8 cellular contexts compared by ENCODE assay signal in genomic region chr1:43651188-43651587, GRCh38. TPM values are rescaled to one million over a fixed set of nuclear protein-coding genes. Genes with fewer than 3 reads are reported as not detected.
DNase-seq lines count a peak whose midpoint lies in the region; ATAC-seq and TF ChIP-seq lines count a peak whose summit lies in the region.

No MANE protein-coding gene starts in this region.

- peaks cover 28 to 32% of the 10 kb centered on the region in 2 experiments for H3K36me3 ChIP-seq in SK-N-SH (replicated peaks in 1 of 2; ENCODE audit: control insufficient read depth in 1 of 2, insufficient read depth in 2 of 2, low read length in 1 of 2)
- H3K36me3 ChIP-seq in iPS-18a (ENCODE audit: control insufficient read depth, low read depth, low read length), result peaks cover 27% of the 10 kb centered on the region
- peaks cover 21 to 34% (median 32%) of the 10 kb centered on the region in 4 donors for H3K36me3 ChIP-seq in stomach

- TF ChIP-seq EP300 in SK-N-SH (IDR thresholded peaks at IDR 0.05; ENCODE audit: borderline replicate concordance in 1 of 2, low read depth in 1 of 2, low read length in 1 of 2) (no peak), stomach (IDR thresholded peaks at IDR 0.05) (no peak)

- H4K20me1 ChIP-seq in SK-N-SH (ENCODE audit: insufficient read depth), result peaks cover 35% of the 10 kb centered on the region

- H3K4me3 ChIP-seq in SK-N-SH (ENCODE audit: low read depth in 2 of 2, low read length in 1 of 2), result peak overlapping the region; percentile 85 to 92
- H3K4me3 ChIP-seq in iPS-18a (ENCODE audit: low read length), result peak overlapping the region; percentile 98
- H3K4me3 ChIP-seq in stomach, result peak overlapping the region; percentile 71 to 83 (median 76)

- peaks cover 37% of the 10 kb centered on the region for H3K4me1 Mint-ChIP-seq in activated CD4-positive, alpha-beta memory T cell treated with anti-CD3 and anti-CD28 coated beads, Interleukin-2, amount 10 ng/mL, durations not matched to agents 7 days and 5 days

- no peaks in the 10 kb centered on the region for H3K9me3 Mint-ChIP-seq in activated CD4-positive, alpha-beta memory T cell treated with anti-CD3 and anti-CD28 coated beads, Interleukin-2, amount 10 ng/mL, durations not matched to agents 7 days and 5 days

- TF ChIP-seq RAD21 in SK-N-SH (IDR thresholded peaks at IDR 0.05; ENCODE audit: low read length), result no peak

- peak overlapping the region; percentile 99 for H3K4me3 Mint-ChIP-seq in activated CD4-positive, alpha-beta memory T cell treated with anti-CD3 and anti-CD28 coated beads, Interleukin-2, amount 10 ng/mL, durations not matched to agents 7 days and 5 days

- POLR2A ChIA-PET in SK-N-SH (lab: Yijun Ruan, JAX), result interaction anchor here (0.8 to 1.9 kb wide), 9 partner anchors 9 to 261 kb away, joined by 3 to 11 read pairs (median 4); partner anchors contain the start of genes MED8 and SZT2
- POLR2A ChIA-PET in activated CD4-positive, alpha-beta memory T cell treated with anti-CD3 and anti-CD28 coated beads, Interleukin-2, amount 10 ng/mL, durations not matched to agents 7 days and 5 days (lab: Charles Lee), result interaction anchor here (1.0 to 5.2 kb wide), 10 partner anchors 8 to 981 kb away, joined by 3 to 64 read pairs (median 11); partner anchors contain the start of genes ARTN, ATP6V0B, IPO13 and MED8

- WGBS in SK-N-SH (ENCODE audit: low lambda C conversion rate), result 38% methylated on average over 6 of the region's 6 CpGs
- 16 to 45% (median 22%) methylated on average over 6 of the region's 6 CpGs for WGBS in stomach, 5 donors

- no peak overlapping the region for H2AFZ ChIP-seq in SK-N-SH (ENCODE audit: low read depth)

- intact Hi-C loops in stomach (cut with DNase I; ENCODE audit: low total_unique reads), result no loop called here

- no peaks in the 10 kb centered on the region for H3K9me3 ChIP-seq in SK-N-SH
- no peaks in the 10 kb centered on the region for H3K9me3 ChIP-seq in iPS-18a (ENCODE audit: control insufficient read depth, low read depth, low read length)
- no peaks in the 10 kb centered on the region for H3K9me3 ChIP-seq in stomach

- peak overlapping the region; percentile 98 for H3K4me2 ChIP-seq in SK-N-SH

- ATAC-seq in SK-N-SH treated with all-trans-retinoic acid at 6 μM for 48 hours (no peak), HG02763 (IDR thresholded peaks at IDR 0.05; ENCODE audit: unreplicated experiment) (no peak), GM21576 (IDR thresholded peaks at IDR 0.05; ENCODE audit: unreplicated experiment) (no peak)

- peaks cover 49% of the 10 kb centered on the region for H3K79me2 ChIP-seq in SK-N-SH (ENCODE audit: insufficient read depth)

- CTCF ChIA-PET in SK-N-SH (lab: Yijun Ruan, JAX), result interaction anchor here (0.7 to 2.3 kb wide), 9 partner anchors 9 to 396 kb away, joined by 3 to 16 read pairs (median 4); partner anchors contain the start of gene PTPRF
- CTCF ChIA-PET in activated CD4-positive, alpha-beta memory T cell treated with anti-CD3 and anti-CD28 coated beads, Interleukin-2, amount 10 ng/mL, durations not matched to agents 7 days and 5 days (lab: Charles Lee), result interaction anchor here (1.0 to 3.2 kb wide), 7 partner anchors 10 to 284 kb away, joined by 3 to 11 read pairs (median 6); partner anchors contain the start of genes PTPRF and ST3GAL3

- H3K9ac ChIP-seq in SK-N-SH (peak overlapping the region; percentile 83), iPS-18a (ENCODE audit: low read length) (peak overlapping the region; percentile 93)

- no peak for DNase-seq in SK-N-SH
- DNase-seq in activated CD4-positive, alpha-beta memory T cell treated with anti-CD3 and anti-CD28 coated beads, Interleukin-2, amount 10 ng/mL, durations not matched to agents 7 days and 5 days, result no peak
- DNase-seq in stomach, result no peak
- DNase-seq in Ammon's horn (ENCODE audit: low spot score), result no peak

- TF ChIP-seq POLR2A in stomach (IDR thresholded peaks at IDR 0.05), result no peak

- peaks cover 31% of the 10 kb centered on the region for H3K36me3 Mint-ChIP-seq in activated CD4-positive, alpha-beta memory T cell treated with anti-CD3 and anti-CD28 coated beads, Interleukin-2, amount 10 ng/mL, durations not matched to agents 7 days and 5 days (ENCODE audit: low read depth)

- H3K27ac ChIP-seq in SK-N-SH (ENCODE audit: low read depth in 2 of 2, low read length in 1 of 2), result peak overlapping the region in 1 of 2 experiments; percentile 89; a peak in 2 of 4 replicates
- no peak overlapping the region for H3K27ac ChIP-seq in iPS-18a (ENCODE audit: low read length)
- H3K27ac ChIP-seq in stomach, result peak overlapping the region; percentile 58 to 99 (median 96)

- no peak for TF ChIP-seq CTCF in SK-N-SH (IDR thresholded peaks at IDR 0.05)
- TF ChIP-seq CTCF in stomach (IDR thresholded peaks at IDR 0.05), result no peak

- no peaks in the 10 kb centered on the region for H3K9me2 ChIP-seq in SK-N-SH

- H3K4me1 ChIP-seq in SK-N-SH (ENCODE audit: control insufficient read depth in 1 of 2, insufficient read depth in 2 of 2, low read depth in 1 of 2, low read length in 1 of 2) (peaks cover 0 to 10% of the 10 kb centered on the region in 2 experiments; a peak in 2 of 4 replicates), iPS-18a (ENCODE audit: control insufficient read depth, low read depth, low read length) (peaks cover 18% of the 10 kb centered on the region), stomach (peaks cover 16 to 49% (median 31%) of the 10 kb centered on the region in 4 donors)

- H3K27ac Mint-ChIP-seq in activated CD4-positive, alpha-beta memory T cell treated with anti-CD3 and anti-CD28 coated beads, Interleukin-2, amount 10 ng/mL, durations not matched to agents 7 days and 5 days, result no peak overlapping the region

- H3K27me3 ChIP-seq in SK-N-SH (ENCODE audit: insufficient read depth) (no peaks in the 10 kb centered on the region), iPS-18a (ENCODE audit: control insufficient read depth, insufficient read depth, low read length) (no peaks in the 10 kb centered on the region), stomach (no peaks in the 10 kb centered on the region)

- no peaks in the 10 kb centered on the region for H3K27me3 Mint-ChIP-seq in activated CD4-positive, alpha-beta memory T cell treated with anti-CD3 and anti-CD28 coated beads, Interleukin-2, amount 10 ng/mL, durations not matched to agents 7 days and 5 days

- H3F3A ChIP-seq in SK-N-SH (replicated peaks; ENCODE audit: insufficient read depth), result peaks cover 8% of the 10 kb centered on the region

TF ChIP-seq in SK-N-SH, 30 proteins besides CTCF, POLR2A, EP300 and RAD21:
- TF ChIP-seq ZBTB33 (IDR thresholded peaks at IDR 0.05; ENCODE audit: borderline replicate concordance, low read depth) (no peak), MXI1 (IDR thresholded peaks at IDR 0.05; ENCODE audit: low read depth, low read length) (no peak), SIN3A (IDR thresholded peaks at IDR 0.05; ENCODE audit: borderline replicate concordance, low read depth, low read length) (0 out of 2 replicates have a peak, but pooled peaks have one; percentile 5)

TF ChIP-seq in SK-N-SH treated with all-trans-retinoic acid at 6 μM for 48 hours, 23 proteins besides CTCF, POLR2A, EP300 and RAD21:
- no peak for TF ChIP-seq ZNF70 (CRISPR knock-in tag; IDR thresholded peaks at IDR 0.05)
- no peak for TF ChIP-seq CSRNP3 (CRISPR knock-in tag; IDR thresholded peaks at IDR 0.05)
- TF ChIP-seq CSDC2 (CRISPR knock-in tag; IDR thresholded peaks at IDR 0.05), result no peak
- no peak for TF ChIP-seq TCF4 (CRISPR knock-in tag; IDR thresholded peaks at IDR 0.05; ENCODE audit: borderline replicate concordance)
- no peak for TF ChIP-seq ZFP3 (CRISPR knock-in tag; IDR thresholded peaks at IDR 0.05)
- TF ChIP-seq ZNF565 (CRISPR knock-in tag; conservative IDR thresholded peaks at IDR 0.05; ENCODE audit: low read depth), result no peak
- TF ChIP-seq RARB (CRISPR knock-in tag; IDR thresholded peaks at IDR 0.05), result no peak
- no peak for TF ChIP-seq ZC3H10 (CRISPR knock-in tag; IDR thresholded peaks at IDR 0.05)
TF ChIP-seq in SK-N-SH treated with all-trans-retinoic acid at 6 μM for 48 hours: peak in this region for 0.

RNA-seq across cellular contexts. Expression of gene KDM4A, which starts 1.2 kb away (rescaled TPM):
- polyA plus RNA-seq in SK-N-SH (2012; rRNA removed), result 21.4 and 27.7 TPM in 2 replicates
- polyA plus RNA-seq in SK-N-SH (2012; cell fraction: cytosol; rRNA removed), result 22.2 and 23.4 TPM in 2 replicates
- 23.2 and 33.8 TPM in 2 replicates for polyA plus RNA-seq in SK-N-SH (2012; cell fraction: nucleus; rRNA removed)
- total RNA-seq in activated CD4-positive, alpha-beta memory T cell treated with anti-CD3 and anti-CD28 coated beads, Interleukin-2, amount 10 ng/mL, durations not matched to agents 7 days and 5 days, result 10 to 100 TPM; 45.3 to 49.4 TPM
- 10 to 100 TPM; 20.5 to 64.3 (median 42.0) TPM for total RNA-seq in stomach
- polyA plus RNA-seq in stomach, result 1 to 10 TPM; 6.9 to 9.8 (median 8.9) TPM

RNA-seq across cellular contexts. Expression of gene ST3GAL3, which starts 56.1 kb away (rescaled TPM):
- polyA plus RNA-seq in SK-N-SH (2012; rRNA removed) (15.3 and 20.6 TPM in 2 replicates), stomach (1 to 10 TPM; 5.8 to 8.9 (median 7.6) TPM)
- 12.3 and 17.6 TPM in 2 replicates for polyA plus RNA-seq in SK-N-SH (2012; cell fraction: cytosol; rRNA removed)
- 38.8 and 48.1 TPM in 2 replicates for polyA plus RNA-seq in SK-N-SH (2012; cell fraction: nucleus; rRNA removed)
- total RNA-seq in activated CD4-positive, alpha-beta memory T cell treated with anti-CD3 and anti-CD28 coated beads, Interleukin-2, amount 10 ng/mL, durations not matched to agents 7 days and 5 days, result 10 to 100 TPM; 14.2 to 16.9 TPM
- total RNA-seq in stomach, result 10 to 100 TPM in 2 of 5 donors, 1 to 10 TPM in 3; 1.6 to 68.3 (median 2.9) TPM
